Comparison of ENCODE assay signal across 35 cellular contexts in genomic region chr5:109775130-109775529, GRCh38.
"Had no signal": no experiment of that assay in that cellular context is flagged by ENCODE, and none has a peak within 500 bp of the region (broad histone marks: within the 10 kb centered on the region; RNA-seq: fewer than 3 reads in every experiment).

No MANE protein-coding gene starts in this region.

- H3K4me3 Mint-ChIP-seq: activated B cell treated with CpG ODN at 0.5 μM for 24 hours; activated CD4-positive, alpha-beta memory T cell treated with anti-CD3 and anti-CD28 coated beads for 36 hours; activated CD4-positive, alpha-beta T cell treated with anti-CD3 and anti-CD28 coated beads, Interleukin-2, amount 10 ng/mL, durations not matched to agents 24 days and 14 days; activated CD8-positive, alpha-beta T cell treated with anti-CD3 and anti-CD28 coated beads for 36 hours; activated naive CD8-positive, alpha-beta T cell; activated naive CD8-positive, alpha-beta T cell treated with anti-CD3 and anti-CD28 coated beads, Interleukin-2, amount 10 ng/mL, durations not matched to agents 7 days and 5 days; activated naive CD8-positive, alpha-beta T cell treated with anti-CD3 and anti-CD28 coated beads, Interleukin-2, amount 50 U/mL, for 24 hours; activated T-cell treated with anti-CD3 and anti-CD28 coated beads, Interleukin-2, amount 50 U/mL, for 24 hours; brain; central memory CD8-positive, alpha-beta T cell; T-helper 1 cell treated with Interleukin-12 subunit alpha and Interleukin-12 subunit beta and Interleukin-4 antibody, amounts not matched to agents 30 μg/mL and 1 μg/mL, for 36 hours; T-helper 2 cell treated with Interferon-gamma antibody and Interleukin-4, amounts not matched to agents 5 μg/mL and 100 μg/mL, for 36 hours had no signal

- FAIRE-seq: bronchial epithelial cell, TTC549 had no signal

- H3K9me3 ChIP-seq: ascending aorta had no signal

- H3K4me3 ChIP-seq: ascending aorta, cardiac muscle cell had no signal

- ATAC-seq: activated CD8-positive, alpha-beta T cell treated with anti-CD3 and anti-CD28 coated beads for 36 hours; activated naive CD8-positive, alpha-beta T cell treated with anti-CD3 and anti-CD28 coated beads, Interleukin-2, amount 50 U/mL, for 24 hours had no signal

- H3K36me3 ChIP-seq: cardiac muscle cell had no signal

- DNase-seq: activated B cell treated with CpG ODN at 0.5 μM for 24 hours; activated CD4-positive, alpha-beta memory T cell treated with anti-CD3 and anti-CD28 coated beads for 36 hours; activated CD4-positive, alpha-beta T cell treated with anti-CD3 and anti-CD28 coated beads for 4 hours; activated CD4-positive, alpha-beta T cell treated with anti-CD3 and anti-CD28 coated beads, Interleukin-2, amount 10 ng/mL, durations not matched to agents 24 days and 14 days; activated CD4-positive, alpha-beta T cell treated with anti-CD3 and anti-CD28 coated beads, Interleukin-2, amount 50 U/mL, for 1 hour; activated CD4-positive, alpha-beta T cell treated with anti-CD3 and anti-CD28 coated beads, Interleukin-2, amount 50 U/mL, for 4 hours; activated CD4-positive, CD25-positive, alpha-beta regulatory T cell treated with anti-CD3 and anti-CD28 coated beads, Interleukin-2, amount 50 U/mL, for 72 hours; activated CD8-positive, alpha-beta memory T cell treated with anti-CD3 and anti-CD28 coated beads, Interleukin-2, amount 50 U/mL, for 4 hours; activated CD8-positive, alpha-beta T cell treated with anti-CD3 and anti-CD28 coated beads for 36 hours; activated effector memory CD4-positive, alpha-beta T cell treated with Interleukin-2 at 50 U/mL for 16 hours; activated gamma-delta T cell; activated naive CD4-positive, alpha-beta T cell treated with anti-CD3 and anti-CD28 coated beads, Interleukin-2, amount 50 U/mL, for 16 hours; activated naive CD4-positive, alpha-beta T cell treated with Interleukin-2 at 50 U/mL for 16 hours; activated naive CD8-positive, alpha-beta T cell treated with anti-CD3 and anti-CD28 coated beads, Interleukin-2, amount 10 ng/mL, durations not matched to agents 7 days and 5 days; activated naive CD8-positive, alpha-beta T cell treated with anti-CD3 and anti-CD28 coated beads, Interleukin-2, amount 50 U/mL, for 24 hours; activated T-cell treated with anti-CD3 and anti-CD28 coated beads, Interleukin-2, amount 50 U/mL, for 24 hours; activated T-cell treated with anti-CD3 and anti-CD28 coated beads, Interleukin-2, amount 50 U/mL, for 48 hours; amygdala; anterior cingulate cortex; caudate nucleus; cerebellar nuclear complex; T-helper 1 cell; T-helper 2 cell; T-helper 9 cell had no signal

- H3K27me3 Mint-ChIP-seq: activated B cell treated with CpG ODN at 0.5 μM for 24 hours; activated CD4-positive, alpha-beta memory T cell treated with anti-CD3 and anti-CD28 coated beads for 36 hours; activated CD4-positive, alpha-beta T cell treated with anti-CD3 and anti-CD28 coated beads, Interleukin-2, amount 10 ng/mL, durations not matched to agents 24 days and 14 days; activated CD8-positive, alpha-beta T cell treated with anti-CD3 and anti-CD28 coated beads for 36 hours; activated naive CD8-positive, alpha-beta T cell; activated naive CD8-positive, alpha-beta T cell treated with anti-CD3 and anti-CD28 coated beads, Interleukin-2, amount 10 ng/mL, durations not matched to agents 7 days and 5 days; activated naive CD8-positive, alpha-beta T cell treated with anti-CD3 and anti-CD28 coated beads, Interleukin-2, amount 50 U/mL, for 24 hours; activated T-cell treated with anti-CD3 and anti-CD28 coated beads, Interleukin-2, amount 50 U/mL, for 24 hours; brain; central memory CD8-positive, alpha-beta T cell had no signal

- H3K27ac ChIP-seq: ascending aorta, cardiac muscle cell, VCaP had no signal

- H3K9me3 Mint-ChIP-seq: activated B cell treated with CpG ODN at 0.5 μM for 24 hours; activated CD4-positive, alpha-beta memory T cell treated with anti-CD3 and anti-CD28 coated beads for 36 hours; activated CD4-positive, alpha-beta T cell treated with anti-CD3 and anti-CD28 coated beads, Interleukin-2, amount 10 ng/mL, durations not matched to agents 24 days and 14 days; activated CD8-positive, alpha-beta T cell treated with anti-CD3 and anti-CD28 coated beads for 36 hours; activated naive CD8-positive, alpha-beta T cell treated with anti-CD3 and anti-CD28 coated beads, Interleukin-2, amount 10 ng/mL, durations not matched to agents 7 days and 5 days; activated naive CD8-positive, alpha-beta T cell treated with anti-CD3 and anti-CD28 coated beads, Interleukin-2, amount 50 U/mL, for 24 hours; activated T-cell treated with anti-CD3 and anti-CD28 coated beads, Interleukin-2, amount 50 U/mL, for 24 hours; activated T-helper 2 cell treated with anti-CD3 and anti-CD28 coated beads, Interferon-gamma antibody, Interleukin-2, Interleukin-4, amounts not matched to agents 10 μg/mL and 5 μg/mL and 100 μg/mL, durations not matched to agents 14 hours and 24 hours and 36 hours; brain; central memory CD8-positive, alpha-beta T cell; T-helper 1 cell treated with Interleukin-12 subunit alpha and Interleukin-12 subunit beta and Interleukin-4 antibody, amounts not matched to agents 30 μg/mL and 1 μg/mL, for 36 hours; T-helper 2 cell treated with Interferon-gamma antibody and Interleukin-4, amounts not matched to agents 5 μg/mL and 100 μg/mL, for 36 hours had no signal

- H3K27ac Mint-ChIP-seq: activated B cell treated with CpG ODN at 0.5 μM for 24 hours; activated CD4-positive, alpha-beta memory T cell treated with anti-CD3 and anti-CD28 coated beads for 36 hours; activated CD4-positive, alpha-beta T cell treated with anti-CD3 and anti-CD28 coated beads, Interleukin-2, amount 10 ng/mL, durations not matched to agents 24 days and 14 days; activated CD8-positive, alpha-beta T cell treated with anti-CD3 and anti-CD28 coated beads for 36 hours; activated naive CD8-positive, alpha-beta T cell; activated naive CD8-positive, alpha-beta T cell treated with anti-CD3 and anti-CD28 coated beads, Interleukin-2, amount 10 ng/mL, durations not matched to agents 7 days and 5 days; activated naive CD8-positive, alpha-beta T cell treated with anti-CD3 and anti-CD28 coated beads, Interleukin-2, amount 50 U/mL, for 24 hours; activated T-cell treated with anti-CD3 and anti-CD28 coated beads, Interleukin-2, amount 50 U/mL, for 24 hours; activated T-helper 2 cell treated with anti-CD3 and anti-CD28 coated beads, Interferon-gamma antibody, Interleukin-2, Interleukin-4, amounts not matched to agents 10 μg/mL and 5 μg/mL and 100 μg/mL, durations not matched to agents 14 hours and 24 hours and 36 hours; T-helper 1 cell treated with Interleukin-12 subunit alpha and Interleukin-12 subunit beta and Interleukin-4 antibody, amounts not matched to agents 30 μg/mL and 1 μg/mL, for 36 hours; T-helper 2 cell treated with Interferon-gamma antibody and Interleukin-4, amounts not matched to agents 5 μg/mL and 100 μg/mL, for 36 hours had no signal

- H3K27me3 ChIP-seq: ascending aorta, cardiac muscle cell had no signal

- H3K4me1 Mint-ChIP-seq: activated B cell treated with CpG ODN at 0.5 μM for 24 hours; activated naive CD8-positive, alpha-beta T cell treated with anti-CD3 and anti-CD28 coated beads, Interleukin-2, amount 10 ng/mL, durations not matched to agents 7 days and 5 days; activated naive CD8-positive, alpha-beta T cell treated with anti-CD3 and anti-CD28 coated beads, Interleukin-2, amount 50 U/mL, for 24 hours; brain had no signal
